8 cellular contexts compared by ENCODE assay signal in the genomic region with DNA sequence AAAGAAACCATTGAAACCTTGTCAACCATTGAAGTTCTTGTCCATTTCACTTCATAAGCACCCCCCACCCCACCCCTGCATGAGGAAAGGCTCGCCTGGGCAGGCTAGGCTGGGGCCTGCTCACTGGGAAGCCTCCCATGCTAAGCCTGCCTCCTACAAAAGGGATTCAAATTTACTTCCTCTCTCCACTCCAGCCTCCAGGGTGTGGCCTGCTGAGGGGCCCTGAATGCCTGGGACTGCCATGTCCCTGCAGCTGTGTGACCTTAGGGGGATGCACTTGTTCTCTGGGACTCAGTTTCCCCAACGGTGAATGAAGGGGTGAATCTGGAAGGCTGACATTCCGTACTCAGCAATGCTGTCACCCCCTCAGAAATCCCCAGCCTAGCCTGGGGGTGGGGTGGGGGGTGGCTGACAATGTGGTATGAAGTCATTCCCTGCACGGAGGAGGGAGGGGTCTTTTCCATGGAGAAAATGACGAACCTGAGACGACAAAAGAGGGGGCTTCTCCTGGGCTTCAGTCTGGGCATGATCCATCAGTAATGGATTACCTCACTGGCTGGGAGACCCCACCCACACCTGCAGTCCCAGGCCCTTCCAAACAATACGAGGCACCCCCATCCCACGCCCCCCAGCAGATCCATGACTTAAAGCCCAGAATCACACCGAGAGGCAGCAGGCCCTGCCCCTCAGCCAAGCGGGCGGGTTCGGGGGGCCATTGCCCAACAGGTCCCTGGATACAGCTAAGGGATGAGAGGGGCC. TPM values are rescaled to one million over a fixed set of nuclear protein-coding genes. Genes with fewer than 3 reads are reported as not detected.
DNase-seq lines count a peak whose midpoint lies in the region; ATAC-seq and TF ChIP-seq lines count a peak whose summit lies in the region.

No MANE protein-coding gene starts in this region.

- H3K27me3 ChIP-seq in BJ (ENCODE audit: control insufficient read depth, insufficient read depth, low read length), result no peaks in the 10 kb centered on the region
- H3K27me3 ChIP-seq in Loucy (ENCODE audit: insufficient read depth, low read length, poor library complexity, severe bottlenecking), result no peaks in the 10 kb centered on the region
- no peaks in the 10 kb centered on the region for H3K27me3 ChIP-seq in mammary epithelial cell (ENCODE audit: insufficient read depth, low read length)

- TF ChIP-seq CTCF in BJ (IDR thresholded peaks at IDR 0.05; ENCODE audit: insufficient read depth, low read depth, low read length) (no peak), Loucy (conservative IDR thresholded peaks at IDR 0.05; ENCODE audit: low read length) (no peak), mammary epithelial cell (conservative IDR thresholded peaks at IDR 0.05 in 1 of 2, IDR thresholded peaks at IDR 0.05 in 1 of 2; ENCODE audit: extremely low read depth in 1 of 2, insufficient read depth in 1 of 2, low read depth in 1 of 2, low read length in 2 of 2) (no peak)

- H3K27ac ChIP-seq in mammary epithelial cell (ENCODE audit: insufficient read depth, low read depth, low read length), result peak overlapping the region; percentile 60
- H3K27ac ChIP-seq in mesodermal cell (ENCODE audit: low read depth, low read length, severe bottlenecking), result no peak overlapping the region

- H3K9ac ChIP-seq in Loucy (ENCODE audit: low read depth, low read length, poor library complexity, severe bottlenecking) (peak overlapping the region; percentile 66), mammary epithelial cell (ENCODE audit: insufficient read depth, low read length) (peak overlapping the region; percentile 84)

- H3K4me2 ChIP-seq in Loucy (ENCODE audit: low read depth, low read length, poor library complexity, severe bottlenecking) (peak overlapping the region; percentile 93), mammary epithelial cell (ENCODE audit: insufficient read depth, low read depth, low read length) (peak overlapping the region; percentile 88)

- dilution Hi-C loops in mammary epithelial cell (cut with HindIII; ENCODE audit: low sequenced_read_pairs), result no loop called here

- peak overlapping the region; percentile 86; the same call in 1 of the 2 replicates for H2AFZ ChIP-seq in Loucy (ENCODE audit: low read length)
- H2AFZ ChIP-seq in mammary epithelial cell (ENCODE audit: low read depth, low read length), result peak overlapping the region; percentile 69

- DNase-seq in BJ (ENCODE audit: low read depth) (no peak), mammary epithelial cell (no peak), HuH-7 (ENCODE audit: low spot score) (no peak)

- H3K36me3 ChIP-seq in BJ (ENCODE audit: control insufficient read depth, insufficient read depth, low read length) (peaks cover 8% of the 10 kb centered on the region), Loucy (ENCODE audit: insufficient read depth, low read length) (no peaks in the 10 kb centered on the region), mammary epithelial cell (ENCODE audit: insufficient read depth, low read length) (peaks cover 7% of the 10 kb centered on the region), mesodermal cell (ENCODE audit: control insufficient read depth, insufficient read depth, low read length) (peaks cover 5% of the 10 kb centered on the region)

- CTCF ChIA-PET in BJ (lab: Yijun Ruan, JAX) (no interaction called here), mammary epithelial cell (lab: Charles Lee; ENCODE audit: low non-redundant PET) (no interaction called here)

- no peaks in the 10 kb centered on the region for H3K9me3 ChIP-seq in Loucy (ENCODE audit: insufficient read depth, low read depth, low read length)
- H3K9me3 ChIP-seq in mammary epithelial cell (replicated peaks; ENCODE audit: insufficient read depth, low read length), result no peaks in the 10 kb centered on the region
- no peaks in the 10 kb centered on the region for H3K9me3 ChIP-seq in mesodermal cell (ENCODE audit: control insufficient read depth, low read length)

- H4K20me1 ChIP-seq in Loucy (ENCODE audit: insufficient read depth, low read length, poor library complexity, severe bottlenecking) (peaks cover 9% of the 10 kb centered on the region), mammary epithelial cell (ENCODE audit: insufficient read depth, low read length) (no peaks in the 10 kb centered on the region)

- in situ Hi-C loops in mammary epithelial cell (cut with MboI; ENCODE audit: low sequenced_read_pairs in 2 of 2), result no loop called here

- H3F3A ChIP-seq in Loucy (ENCODE audit: low read depth), result no peaks in the 10 kb centered on the region

- H3K4me3 ChIP-seq in BJ (ENCODE audit: low read depth, low read length) (peak overlapping the region; percentile 75), Loucy (ENCODE audit: low read length, poor library complexity, severe bottlenecking) (peak overlapping the region; percentile 84), mammary epithelial cell (replicated peaks in 1 of 3; ENCODE audit: insufficient read depth in 1 of 3, low read depth in 2 of 3, low read length in 3 of 3) (peak overlapping the region; percentile 91 to 96 (median 96)), mesodermal cell (ENCODE audit: extremely low read depth, insufficient read depth, low read length, poor library complexity, severe bottlenecking) (peak overlapping the region; percentile 68)

- no peaks in the 10 kb centered on the region for H3K9me2 ChIP-seq in Loucy (replicated peaks; ENCODE audit: low read depth, low read length)

- no peak for ATAC-seq in GM21515 (IDR thresholded peaks at IDR 0.05; ENCODE audit: unreplicated experiment)
- ATAC-seq in HG02840 (IDR thresholded peaks at IDR 0.05; ENCODE audit: low FRiP score, unreplicated experiment), result no peak
- no peak for ATAC-seq in GM19463 (IDR thresholded peaks at IDR 0.05; ENCODE audit: unreplicated experiment)

- 11% methylated on average over 7 of the region's 12 CpGs for WGBS in mammary epithelial cell (ENCODE audit: low coverage, missing lambda C conversion rate)
- 13 to 29% methylated on average over 6 to 9 of the region's 12 CpGs for WGBS in mesodermal cell (ENCODE audit: insufficient coverage in 2 of 2), 2 experiments

- H3K79me2 ChIP-seq in Loucy (ENCODE audit: insufficient read depth, low read length) (peaks cover 6% of the 10 kb centered on the region), mammary epithelial cell (ENCODE audit: insufficient read depth, low read length) (peaks cover 59% of the 10 kb centered on the region)

- POLR2A ChIA-PET in BJ (lab: Charles Lee), result no interaction called here

- intact Hi-C loops in mammary epithelial cell (cut with micrococcal nuclease), result no loop called here

- BruUV-seq in mammary epithelial cell (replicated peaks; lab: Mats Ljungman, UMichigan), result no TSS peak

- peaks cover 18% of the 10 kb centered on the region for H3K4me1 ChIP-seq in Loucy (ENCODE audit: insufficient read depth, low read length, poor library complexity, severe bottlenecking)
- peaks cover 25% of the 10 kb centered on the region for H3K4me1 ChIP-seq in mammary epithelial cell (ENCODE audit: insufficient read depth, low read length)
- peaks cover 11% of the 10 kb centered on the region for H3K4me1 ChIP-seq in mesodermal cell (ENCODE audit: control insufficient read depth, insufficient read depth, low read length, poor library complexity, severe bottlenecking)

RNA-seq across cellular contexts. Expression of a gene that starts 1.1 kb away (rescaled TPM):
- polyA plus RNA-seq in BJ (2011; rRNA removed), result 44.0 and 64.0 TPM in 2 replicates
- 23.6 and 33.1 TPM in 2 replicates for polyA minus RNA-seq in BJ (2011; rRNA and poly(A)+ RNA removed)
- total RNA-seq in mammary epithelial cell, result 100 to 1,000 TPM; 164 to 199 TPM
- polyA plus RNA-seq in mammary epithelial cell, result 175 TPM
- 219 TPM for polyA minus RNA-seq in mammary epithelial cell
- polyA plus RNA-seq in mesodermal cell (2013, experiment 1 of 2), result 37.5 TPM
- polyA plus RNA-seq in mesodermal cell (2013, experiment 2 of 2), result 33.2 TPM

RNA-seq across cellular contexts. Expression of a gene that starts 45.2 kb away (rescaled TPM):
- polyA plus RNA-seq in BJ (2011; rRNA removed) (not detected in 2 replicates), mammary epithelial cell (not detected)
- not detected in 2 replicates for polyA minus RNA-seq in BJ (2011; rRNA and poly(A)+ RNA removed)
- total RNA-seq in mammary epithelial cell, result not detected
- polyA minus RNA-seq in mammary epithelial cell, result not detected
- polyA plus RNA-seq in mesodermal cell (2013, experiment 1 of 2), result not detected
- polyA plus RNA-seq in mesodermal cell (2013, experiment 2 of 2), result not detected
